12 cellular contexts compared by ENCODE assay signal in genomic region chr6:20180935-20181334, GRCh38. TPM values are rescaled to one million over a fixed set of nuclear protein-coding genes. Genes with fewer than 3 reads are reported as not detected.
DNase-seq lines count a peak whose midpoint lies in the region; ATAC-seq and FAIRE-seq lines count a peak whose summit lies in the region.
"Had no signal": no experiment of that assay in that cellular context is flagged by ENCODE, and none has a peak within 500 bp of the region (broad histone marks: within the 10 kb centered on the region; RNA-seq: fewer than 3 reads in every experiment).

No MANE protein-coding gene starts in this region.

- intact Hi-C loops in left cardiac atrium (cut with DNase I) (no loop called here), left colon (cut with DNase I, micrococcal nuclease) (no loop called here)

- DNase-seq in left cardiac atrium: no peak
- no peak for DNase-seq in left colon
- DNase-seq in GM19239 (ENCODE audit: insufficient read length, low spot score): no peak
- no peak for DNase-seq in SJCRH30
- DNase-seq in NCI-H2227 treated with DMSO at 0.1 percent for 48 hours (lab: John Stamatoyannopoulos, UW): no peak
- DNase-seq: DMS153, NCI-H446 treated with DMSO at 0.1 percent for 48 hours, posterior cingulate gyrus had no signal

- no peak for FAIRE-seq in GM19239 (lab: Jason Lieb, UNC)

- ATAC-seq in GM18511 (IDR thresholded peaks at IDR 0.05; ENCODE audit: unreplicated experiment): peak; percentile 89
- ATAC-seq in GM21447 (IDR thresholded peaks at IDR 0.05; ENCODE audit: unreplicated experiment): peak; percentile 84
- ATAC-seq in HG03442 (IDR thresholded peaks at IDR 0.05; ENCODE audit: unreplicated experiment): peak; percentile 67
- peak; percentile 66 to 84 for ATAC-seq in left cardiac atrium
- no peak for ATAC-seq in left colon

- no peaks in the 10 kb centered on the region for H3K27me3 ChIP-seq in SJCRH30
- H3K27me3 ChIP-seq: esophagus muscularis mucosa had no signal

- H3K9me3 ChIP-seq in SJCRH30 (replicated peaks): no peaks in the 10 kb centered on the region
- H3K9me3 ChIP-seq: esophagus muscularis mucosa had no signal

- H3K27ac ChIP-seq in SJCRH30: no peak overlapping the region
- H3K27ac ChIP-seq: esophagus muscularis mucosa had no signal

- H3K36me3 ChIP-seq in SJCRH30: no peaks in the 10 kb centered on the region

- H3K4me1 ChIP-seq in SJCRH30: no peaks in the 10 kb centered on the region

- no peak overlapping the region for H3K4me3 ChIP-seq in SJCRH30
- H3K4me3 ChIP-seq: esophagus muscularis mucosa had no signal

RNA-seq across cellular contexts. Expression of gene MBOAT1, which starts 31.3 kb away (rescaled TPM):
- 1 to 10 TPM; 5.1 to 6.1 TPM for total RNA-seq in left cardiac atrium
- total RNA-seq in left colon: 10 to 100 TPM; 54.7 to 72.6 TPM
- 7.7 and 8.2 TPM in 2 replicates for total RNA-seq in SJCRH30 (2014; rRNA removed; shearing (Covaris generic))
